8 cellular contexts compared by ENCODE assay signal in the genomic region with DNA sequence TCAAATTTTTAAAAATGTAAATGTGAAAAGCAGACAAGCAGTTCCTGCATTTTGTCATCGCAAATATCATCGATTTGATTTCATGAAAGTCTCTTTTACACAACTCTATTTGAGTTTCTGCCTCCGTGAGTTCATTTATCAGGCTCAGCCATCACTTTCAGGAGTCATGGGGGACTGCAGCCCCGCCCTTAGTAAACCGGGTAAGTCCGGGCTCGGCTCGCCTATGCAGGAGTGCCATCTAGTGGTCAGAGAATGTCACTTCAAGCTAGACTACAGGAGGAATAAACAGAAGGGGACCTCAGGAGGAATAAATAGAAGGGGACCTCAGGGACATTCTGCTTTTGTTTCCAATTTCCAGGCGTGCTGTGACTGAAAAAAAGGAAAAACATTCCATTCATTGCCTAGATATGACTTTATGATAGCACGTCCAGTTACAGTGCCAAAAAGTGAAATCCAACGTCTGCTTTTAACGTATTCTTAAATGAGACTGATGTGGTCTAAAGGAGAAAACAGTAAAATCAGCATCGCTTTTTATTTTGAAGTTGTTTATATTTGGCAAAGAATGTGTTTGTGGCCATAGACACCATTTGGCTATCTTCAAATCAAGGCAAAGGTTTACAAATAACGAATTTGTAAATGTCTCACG.
DNase-seq lines count a peak whose midpoint lies in the region; ATAC-seq and TF ChIP-seq lines count a peak whose summit lies in the region.

No MANE protein-coding gene starts in this region.

- H3K27me3 Mint-ChIP-seq in CD14-positive monocyte (ENCODE audit: low read depth in 3 of 3): peaks cover 0 to 2% (median 2%) of the 10 kb centered on the region in 3 donors
- H3K27me3 Mint-ChIP-seq in activated CD8-positive, alpha-beta T cell treated with anti-CD3 and anti-CD28 coated beads for 36 hours: peaks cover 3% of the 10 kb centered on the region

- POLR2A ChIA-PET in activated CD8-positive, alpha-beta T cell treated with anti-CD3 and anti-CD28 coated beads for 36 hours (lab: Charles Lee): no interaction called here

- H3K4me1 Mint-ChIP-seq in CD14-positive monocyte: peaks cover 15% of the 10 kb centered on the region
- peaks cover 4% of the 10 kb centered on the region for H3K4me1 Mint-ChIP-seq in activated CD8-positive, alpha-beta T cell treated with anti-CD3 and anti-CD28 coated beads for 36 hours (ENCODE audit: low read depth)

- no peaks in the 10 kb centered on the region for H3K36me3 ChIP-seq in mesendoderm (ENCODE audit: control insufficient read depth, insufficient read depth, low read length)

- no peak overlapping the region for H2BK15ac ChIP-seq in mesendoderm (replicated peaks; ENCODE audit: low read depth)

- intact Hi-C loops in CD14-positive monocyte (cut with micrococcal nuclease): no loop called here
- intact Hi-C loops in activated CD8-positive, alpha-beta T cell treated with anti-CD3 and anti-CD28 coated beads for 36 hours (cut with micrococcal nuclease): no loop called here

- H3K36me3 Mint-ChIP-seq in CD14-positive monocyte: no peaks in the 10 kb centered on the region
- no peaks in the 10 kb centered on the region for H3K36me3 Mint-ChIP-seq in activated CD8-positive, alpha-beta T cell treated with anti-CD3 and anti-CD28 coated beads for 36 hours (ENCODE audit: low read depth)

- peak; percentile 94 for TF ChIP-seq CTCF in CD14-positive monocyte (IDR thresholded peaks at IDR 0.05)
- peak; percentile 88 for TF ChIP-seq CTCF in activated CD8-positive, alpha-beta T cell treated with anti-CD3 and anti-CD28 coated beads for 36 hours (IDR thresholded peaks at IDR 0.05)

- no peaks in the 10 kb centered on the region for H3K79me1 ChIP-seq in mesendoderm (ENCODE audit: low read length)

- H3K9ac ChIP-seq in mesendoderm (ENCODE audit: low read length): no peak overlapping the region

- no peak overlapping the region for H3K27ac ChIP-seq in mesendoderm (ENCODE audit: low read depth, low read length)

- no peak overlapping the region for H3K4me3 ChIP-seq in mesendoderm (ENCODE audit: low read length)

- no peak overlapping the region for H4K8ac ChIP-seq in mesendoderm (ENCODE audit: low read depth, low read length)

- H2BK5ac ChIP-seq in mesendoderm (ENCODE audit: low read length): no peak overlapping the region

- peak overlapping the region; percentile 13 to 18 for H3K4me3 Mint-ChIP-seq in CD14-positive monocyte
- peak overlapping the region; percentile 54 for H3K4me3 Mint-ChIP-seq in activated CD8-positive, alpha-beta T cell treated with anti-CD3 and anti-CD28 coated beads for 36 hours

- H3K79me2 ChIP-seq in mesendoderm (ENCODE audit: control insufficient read depth, insufficient read depth, low read length): no peaks in the 10 kb centered on the region

- no peaks in the 10 kb centered on the region for H3K9me3 Mint-ChIP-seq in CD14-positive monocyte
- no peaks in the 10 kb centered on the region for H3K9me3 Mint-ChIP-seq in activated CD8-positive, alpha-beta T cell treated with anti-CD3 and anti-CD28 coated beads for 36 hours

- H3K4me1 ChIP-seq in mesendoderm (ENCODE audit: control insufficient read depth, low read depth, low read length): no peaks in the 10 kb centered on the region

- H3K56ac ChIP-seq in mesendoderm (ENCODE audit: low read length): no peak overlapping the region

- H3K27ac Mint-ChIP-seq in CD14-positive monocyte: no peak overlapping the region
- H3K27ac Mint-ChIP-seq in activated CD8-positive, alpha-beta T cell treated with anti-CD3 and anti-CD28 coated beads for 36 hours: no peak overlapping the region

- no CpG with 5 or more reads among the region's 15 CpGs for whole genome bisulfite sequencing in mesendoderm (ENCODE audit: extremely low coverage, insufficient coverage, low lambda C conversion rate)

- H2BK120ac ChIP-seq in mesendoderm (ENCODE audit: low read depth, low read length): no peak overlapping the region

- peak; percentile 65 for DNase-seq in CD14-positive monocyte (ENCODE audit: low spot score)
- peak; percentile 87 for DNase-seq in NCI-H82 (lab: John Stamatoyannopoulos, UW)
- DNase-seq in activated CD8-positive, alpha-beta T cell treated with anti-CD3 and anti-CD28 coated beads for 36 hours: peak; percentile 79
- DNase-seq in effector CD8-positive, alpha-beta T cell (lab: John Stamatoyannopoulos, UW): peak; percentile 37
- DNase-seq in mesendoderm: peak; percentile 90
- peak; percentile 22 to 24 for DNase-seq in stimulated activated CD8-positive, alpha-beta memory T cell treated with anti-CD3 and anti-CD28 coated beads, Interleukin-15, amount 100 ng/mL, for 4 hours (ENCODE audit: low read depth in 2 of 2)

- H3K18ac ChIP-seq in mesendoderm (ENCODE audit: low read length): no peak overlapping the region

- H3K4me2 ChIP-seq in mesendoderm (ENCODE audit: low read length): no peak overlapping the region

- no peak overlapping the region for H4K5ac ChIP-seq in mesendoderm (ENCODE audit: low read length)

- no peak overlapping the region for H3K23ac ChIP-seq in mesendoderm (ENCODE audit: low read length)

- H3K4ac ChIP-seq in mesendoderm (ENCODE audit: low read depth, low read length): no peak overlapping the region

- CTCF ChIA-PET in activated CD8-positive, alpha-beta T cell treated with anti-CD3 and anti-CD28 coated beads for 36 hours (lab: Charles Lee): interaction anchor here (0.6 to 4.2 kb wide), 13 partner anchors 8 to 754 kb away, joined by 3 to 28 read pairs (median 4); no protein-coding TSS in a partner anchor

- ATAC-seq in GM19351 (IDR thresholded peaks at IDR 0.05; ENCODE audit: unreplicated experiment) (peak; percentile 98), HG03457 (IDR thresholded peaks at IDR 0.05; ENCODE audit: unreplicated experiment) (peak; percentile 98)
- ATAC-seq in activated CD8-positive, alpha-beta T cell treated with anti-CD3 and anti-CD28 coated beads for 36 hours: peak; percentile 100

- no peaks in the 10 kb centered on the region for H3K27me3 ChIP-seq in mesendoderm (ENCODE audit: insufficient read depth, low read length, poor library complexity)

- no peak overlapping the region for H2AK5ac ChIP-seq in mesendoderm (ENCODE audit: low read length)

Comparison
In these comparisons a context has a peak if more than half of its experiments do, and no peak if none do; other contexts are left out.
1. DNase-seq: peak in every context shown above with its lines; median percentile 90 in mesendoderm; 87 in NCI-H82; 79 in activated CD8-positive, alpha-beta T cell treated with anti-CD3 and anti-CD28 coated beads for 36 hours; 65 in CD14-positive monocyte; 37 in effector CD8-positive, alpha-beta T cell; 23 in stimulated activated CD8-positive, alpha-beta memory T cell treated with anti-CD3 and anti-CD28 coated beads, Interleukin-15, amount 100 ng/mL, for 4 hours.